Comparison of ENCODE assay signal across 1 cellular context in the genomic region with DNA sequence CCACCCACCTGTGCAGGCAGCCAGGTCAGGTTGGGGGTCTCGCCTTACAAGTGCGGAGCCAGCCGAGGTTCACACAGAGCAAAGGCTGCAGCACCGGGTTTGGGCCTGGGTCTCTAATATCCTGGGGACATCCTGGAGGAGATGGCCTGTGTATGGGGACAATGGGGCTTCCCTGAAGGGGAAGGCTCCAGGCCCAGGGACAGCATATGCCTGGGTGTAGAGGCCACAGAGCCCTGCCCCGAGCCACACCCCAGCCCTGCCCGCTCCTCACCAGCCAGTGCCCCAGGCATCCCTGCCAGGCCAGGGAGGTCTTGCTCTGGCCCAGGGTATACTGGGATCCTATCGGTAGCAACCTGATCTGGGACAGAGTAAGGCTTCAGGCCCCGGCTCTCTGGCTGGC.
TF ChIP-seq lines count a peak whose summit lies in the region.

No MANE protein-coding gene starts in this region.

TF ChIP-seq in endothelial cell of umbilical vein, 7 proteins besides CTCF, POLR2A, EP300 and RAD21 (continued from another document):
- TF ChIP-seq, protein P1, sequence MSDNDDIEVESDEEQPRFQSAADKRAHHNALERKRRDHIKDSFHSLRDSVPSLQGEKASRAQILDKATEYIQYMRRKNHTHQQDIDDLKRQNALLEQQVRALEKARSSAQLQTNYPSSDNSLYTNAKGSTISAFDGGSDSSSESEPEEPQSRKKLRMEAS (IDR thresholded peaks at IDR 0.05; ENCODE audit: insufficient read depth, insufficient read length) = no peak
- TF ChIP-seq POLR2AphosphoS5 (IDR thresholded peaks at IDR 0.05; ENCODE audit: insufficient read depth, low read depth, low read length) (no peak), FOS (IDR thresholded peaks at IDR 0.05; ENCODE audit: borderline replicate concordance, insufficient read depth, low read length) (no peak), MYC (IDR thresholded peaks at IDR 0.05; ENCODE audit: low read depth, low read length) (no peak)
